Comparison of ENCODE assay signal across 14 cellular contexts in the genomic region with DNA sequence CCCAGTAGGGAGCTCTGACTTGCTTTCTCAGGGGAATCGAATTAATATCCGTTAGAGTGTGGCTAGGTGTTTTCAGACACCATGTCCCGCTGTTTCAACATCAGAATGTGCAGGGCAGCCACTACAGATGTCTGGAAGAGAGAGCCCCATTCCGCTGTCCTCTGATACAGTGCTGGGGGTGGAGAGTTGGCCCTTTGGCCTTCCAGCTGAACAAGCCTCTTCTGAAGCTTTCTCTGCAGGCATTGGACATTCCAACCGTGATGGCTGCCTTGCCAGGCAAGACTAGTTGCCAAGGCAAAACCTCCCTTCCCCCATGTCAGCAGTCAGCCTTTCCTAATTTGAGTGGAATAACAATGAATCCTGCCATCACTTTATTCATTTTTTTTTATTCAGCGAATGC. TPM values are rescaled to one million over a fixed set of nuclear protein-coding genes. Genes with fewer than 3 reads are reported as not detected.
DNase-seq lines count a peak whose midpoint lies in the region; ATAC-seq and TF ChIP-seq lines count a peak whose summit lies in the region.
"Had no signal": no experiment of that assay in that cellular context is flagged by ENCODE, and none has a peak within 500 bp of the region (broad histone marks: within the 10 kb centered on the region; RNA-seq: fewer than 3 reads in every experiment).

No MANE protein-coding gene starts in this region.

- H3K9me3 ChIP-seq in gastrocnemius medialis: no peaks in the 10 kb centered on the region
- H3K9me3 ChIP-seq in gastroesophageal sphincter: no peaks in the 10 kb centered on the region
- no peaks in the 10 kb centered on the region for H3K9me3 ChIP-seq in esophagus muscularis mucosa
- H3K9me3 ChIP-seq: A549, body of pancreas, mucosa of descending colon, tibial artery had no signal

- peaks cover 31% of the 10 kb centered on the region for H3K4me1 Mint-ChIP-seq in T-helper 2 cell treated with Interferon-gamma antibody and Interleukin-4, amounts not matched to agents 5 μg/mL and 100 μg/mL, for 36 hours (ENCODE audit: low read depth)
- H3K4me1 Mint-ChIP-seq in glutamatergic neuron (ENCODE audit: low read depth, unreplicated experiment): peaks cover 11% of the 10 kb centered on the region

- H3K9me3 Mint-ChIP-seq in T-helper 2 cell treated with Interferon-gamma antibody and Interleukin-4, amounts not matched to agents 5 μg/mL and 100 μg/mL, for 36 hours: no peaks in the 10 kb centered on the region
- peaks cover 2% of the 10 kb centered on the region for H3K9me3 Mint-ChIP-seq in glutamatergic neuron (ENCODE audit: unreplicated experiment)

- H3K27ac Mint-ChIP-seq in T-helper 2 cell treated with Interferon-gamma antibody and Interleukin-4, amounts not matched to agents 5 μg/mL and 100 μg/mL, for 36 hours: no peak overlapping the region
- H3K27ac Mint-ChIP-seq in glutamatergic neuron (ENCODE audit: unreplicated experiment): no peak overlapping the region

- H3K36me3 ChIP-seq in gastrocnemius medialis (peaks cover 0 to 14% of the 10 kb centered on the region in 2 donors), gastroesophageal sphincter (peaks cover 0 to 18% of the 10 kb centered on the region in 2 donors), esophagus muscularis mucosa (peaks cover 0 to 14% (median 11%) of the 10 kb centered on the region in 4 donors)
- H3K36me3 ChIP-seq: WERI-Rb-1 had no signal

- peak overlapping the region; percentile 92 for H3K4me3 Mint-ChIP-seq in T-helper 2 cell treated with Interferon-gamma antibody and Interleukin-4, amounts not matched to agents 5 μg/mL and 100 μg/mL, for 36 hours
- peak overlapping the region; percentile 93 for H3K4me3 Mint-ChIP-seq in glutamatergic neuron (ENCODE audit: unreplicated experiment)

- TF ChIP-seq EP300 in gastroesophageal sphincter (IDR thresholded peaks at IDR 0.05) (no peak), esophagus muscularis mucosa (IDR thresholded peaks at IDR 0.05) (no peak)

- H3K4me1 ChIP-seq in gastrocnemius medialis: peaks cover 38 to 45% of the 10 kb centered on the region in 2 donors
- H3K4me1 ChIP-seq in gastroesophageal sphincter: peaks cover 0 to 27% (median 5%) of the 10 kb centered on the region in 3 donors
- H3K4me1 ChIP-seq in esophagus muscularis mucosa: peaks cover 10 to 34% (median 20%) of the 10 kb centered on the region in 4 donors

- DNase-seq in T-helper 2 cell treated with Interferon-gamma antibody and Interleukin-4, amounts not matched to agents 5 μg/mL and 100 μg/mL, for 36 hours (ENCODE audit: low spot score): no peak
- DNase-seq in T-helper 2 cell (no peak), glutamatergic neuron (no peak), gastrocnemius medialis (no peak), NCI-H146 (lab: John Stamatoyannopoulos, UW) (no peak), esophagus muscularis mucosa (ENCODE audit: extremely low spot score) (no peak)
- DNase-seq: body of pancreas; mucosa of descending colon; stimulated activated CD4-positive, alpha-beta T cell treated with anti-CD3 and anti-CD28 coated beads, Interleukin-2, amount 100 ng/mL, for 24 hours; tibial artery; WERI-Rb-1 had no signal

- in situ Hi-C loops in gastrocnemius medialis (cut with MboI; ENCODE audit: low sequenced_read_pairs in 4 of 4): loop anchor here in 3 of 4 donors (25.0 kb wide), 2 partner anchors 92 to 242 kb away; partner anchors contain the start of gene ZFAND6 (in 1 of the 3)

- TF ChIP-seq POLR2A in gastrocnemius medialis (IDR thresholded peaks at IDR 0.05) (no peak), gastroesophageal sphincter (IDR thresholded peaks at IDR 0.05) (no peak), esophagus muscularis mucosa (IDR thresholded peaks at IDR 0.05; ENCODE audit: low read depth) (no peak)

- peaks cover 2% of the 10 kb centered on the region for H3K27me3 Mint-ChIP-seq in T-helper 2 cell treated with Interferon-gamma antibody and Interleukin-4, amounts not matched to agents 5 μg/mL and 100 μg/mL, for 36 hours (ENCODE audit: low read depth)
- peaks cover 4% of the 10 kb centered on the region for H3K27me3 Mint-ChIP-seq in glutamatergic neuron (ENCODE audit: unreplicated experiment)

- H3K4me3 ChIP-seq in gastrocnemius medialis (no peak overlapping the region), gastroesophageal sphincter (no peak overlapping the region), esophagus muscularis mucosa (no peak overlapping the region)
- H3K4me3 ChIP-seq: A549, body of pancreas, mucosa of descending colon had no signal

- peaks cover 18% of the 10 kb centered on the region for H3K36me3 Mint-ChIP-seq in T-helper 2 cell treated with Interferon-gamma antibody and Interleukin-4, amounts not matched to agents 5 μg/mL and 100 μg/mL, for 36 hours (ENCODE audit: low read depth)
- H3K36me3 Mint-ChIP-seq in glutamatergic neuron (ENCODE audit: unreplicated experiment): no peaks in the 10 kb centered on the region

- no peaks in the 10 kb centered on the region for H3K27me3 ChIP-seq in gastrocnemius medialis
- H3K27me3 ChIP-seq in gastroesophageal sphincter: no peaks in the 10 kb centered on the region
- no peaks in the 10 kb centered on the region for H3K27me3 ChIP-seq in esophagus muscularis mucosa
- H3K27me3 ChIP-seq: body of pancreas, tibial artery had no signal

- TF ChIP-seq CTCF in VCaP (conservative IDR thresholded peaks at IDR 0.05) (no peak), glutamatergic neuron (IDR thresholded peaks at IDR 0.05; ENCODE audit: partially characterized antibody, unreplicated experiment) (no peak), gastrocnemius medialis (IDR thresholded peaks at IDR 0.05 in 4 of 5, conservative IDR thresholded peaks at IDR 0.05 in 1 of 5) (no peak), gastroesophageal sphincter (IDR thresholded peaks at IDR 0.05) (no peak), esophagus muscularis mucosa (IDR thresholded peaks at IDR 0.05) (no peak)

- 81% methylated on average over 2 to 4 of the region's 6 CpGs for WGBS in gastroesophageal sphincter (ENCODE audit: low coverage in 1 of 2), 2 donors
- 82% methylated on average over 5 of the region's 6 CpGs for WGBS in esophagus muscularis mucosa

- H3K27ac ChIP-seq in VCaP (peak overlapping the region; percentile 73), gastrocnemius medialis (peak overlapping the region; percentile 86 to 91 (median 90)), gastroesophageal sphincter (no peak overlapping the region), esophagus muscularis mucosa (replicated peaks in 1 of 4) (no peak overlapping the region)
- H3K27ac ChIP-seq: A549, WERI-Rb-1 had no signal

- ATAC-seq in gastrocnemius medialis (no peak), gastroesophageal sphincter (no peak)
- ATAC-seq: A549, body of pancreas, mucosa of descending colon had no signal

- intact Hi-C loops in gastrocnemius medialis (cut with DNase I; ENCODE audit: low total_unique reads) (loop anchor here (5.0 kb wide), 2 partner anchors 257 to 1282 kb away; partner anchors contain the start of genes MORF4L1 and MTHFS), esophagus muscularis mucosa (cut with DNase I) (no loop called here)

RNA-seq across cellular contexts. Expression of gene FAH, which starts 1.5 kb away (rescaled TPM):
- total RNA-seq in glutamatergic neuron (ENCODE audit: unreplicated experiment) (3.7 TPM), gastrocnemius medialis (10 to 100 TPM in 3 of 4 donors, 1 to 10 TPM in 1; 7.7 to 16.7 (median 12.3) TPM), gastroesophageal sphincter (10 to 100 TPM in 2 of 4 donors, 1 to 10 TPM in 2; 7.9 to 26.0 (median 10.1) TPM), esophagus muscularis mucosa (10 to 100 TPM; 11.1 to 15.0 (median 14.0) TPM)

Comparison
In these comparisons a context has a peak if more than half of its experiments do, and no peak if none do; other contexts are left out.
1. H3K27ac ChIP-seq: peak in VCaP (single experiment) and gastrocnemius medialis (4 of 4); none in gastroesophageal sphincter (0 of 4) and esophagus muscularis mucosa (0 of 4).